In genomic region chr7:100676501-100677306, GRCh38 we compare ENCODE assay signal across 9 cellular contexts. TPM values are rescaled to one million over a fixed set of nuclear protein-coding genes. Genes with fewer than 3 reads are reported as not detected.
DNase-seq lines count a peak whose midpoint lies in the region; ATAC-seq and TF ChIP-seq lines count a peak whose summit lies in the region.
"Had no signal": no experiment of that assay in that cellular context is flagged by ENCODE, and none has a peak within 500 bp of the region (broad histone marks: within the 10 kb centered on the region; RNA-seq: fewer than 3 reads in every experiment).

No MANE protein-coding gene starts in this region.

- TF ChIP-seq RAD21 in liver (IDR thresholded peaks at IDR 0.05) = no peak

- DNase-seq in activated CD4-positive, alpha-beta T cell treated with anti-CD3 and anti-CD28 coated beads, Interleukin-2, amount 10 ng/mL, durations not matched to agents 7 days and 5 days = no peak
- DNase-seq in activated CD4-positive, alpha-beta T cell treated with anti-CD3 and anti-CD28 coated beads, Interleukin-2, amount 50 U/mL, for 4 hours = no peak
- DNase-seq in MCF 10A (ENCODE audit: unreplicated experiment) (no peak), tibial nerve (ENCODE audit: low spot score in 2 of 2) (no peak), Ammon's horn (ENCODE audit: low spot score) (no peak), sciatic nerve (ENCODE audit: low spot score) (no peak), germinal center (ENCODE audit: low spot score) (no peak)

- H3K4me3 Mint-ChIP-seq in activated CD4-positive, alpha-beta T cell treated with anti-CD3 and anti-CD28 coated beads, Interleukin-2, amount 10 ng/mL, durations not matched to agents 7 days and 5 days = peak overlapping the region; percentile 86
- peak overlapping the region; percentile 76 for H3K4me3 Mint-ChIP-seq in MCF 10A (ENCODE audit: unreplicated experiment)

- peaks cover 46% of the 10 kb centered on the region for H3K4me1 Mint-ChIP-seq in activated CD4-positive, alpha-beta T cell treated with anti-CD3 and anti-CD28 coated beads, Interleukin-2, amount 10 ng/mL, durations not matched to agents 7 days and 5 days
- H3K4me1 Mint-ChIP-seq in MCF 10A (ENCODE audit: insufficient read depth, unreplicated experiment) = peaks cover 12% of the 10 kb centered on the region

- CTCF ChIA-PET in activated CD4-positive, alpha-beta T cell treated with anti-CD3 and anti-CD28 coated beads, Interleukin-2, amount 10 ng/mL, durations not matched to agents 7 days and 5 days (lab: Charles Lee) = interaction anchor here (0.5 to 3.2 kb wide), 7 partner anchors 13 to 136 kb away, joined by 3 to 12 read pairs (median 3); partner anchors contain the start of gene POP7
- CTCF ChIA-PET in MCF 10A (lab: Yijun Ruan, JAX) = interaction anchor here (0.6 to 10.0 kb wide), 4 partner anchors 15 to 151 kb away, joined by 3 to 103 read pairs (median 3); partner anchors contain the start of gene EPHB4

- H3K36me3 ChIP-seq in liver (ENCODE audit: control insufficient read depth in 4 of 4, insufficient read depth in 3 of 4, low read depth in 1 of 4, low read length in 3 of 4) = peaks cover 13 to 34% (median 15%) of the 10 kb centered on the region in 4 donors
- peaks cover 8 to 40% (median 23%) of the 10 kb centered on the region in 3 donors for H3K36me3 ChIP-seq in tibial nerve

- peaks cover 30% of the 10 kb centered on the region for H3K36me3 Mint-ChIP-seq in activated CD4-positive, alpha-beta T cell treated with anti-CD3 and anti-CD28 coated beads, Interleukin-2, amount 10 ng/mL, durations not matched to agents 7 days and 5 days (ENCODE audit: low read depth)
- H3K36me3 Mint-ChIP-seq in MCF 10A (ENCODE audit: insufficient read depth, unreplicated experiment) = peaks cover 45% of the 10 kb centered on the region

- TF ChIP-seq POLR2A in tibial nerve (IDR thresholded peaks at IDR 0.05) = no peak

- H3K27ac Mint-ChIP-seq in activated CD4-positive, alpha-beta T cell treated with anti-CD3 and anti-CD28 coated beads, Interleukin-2, amount 10 ng/mL, durations not matched to agents 7 days and 5 days = peak overlapping the region; percentile 86
- H3K27ac Mint-ChIP-seq in MCF 10A (ENCODE audit: low read depth, unreplicated experiment) = no peak overlapping the region

- POLR2A ChIA-PET in activated CD4-positive, alpha-beta T cell treated with anti-CD3 and anti-CD28 coated beads, Interleukin-2, amount 10 ng/mL, durations not matched to agents 7 days and 5 days (lab: Charles Lee) = no interaction called here
- POLR2A ChIA-PET in MCF 10A (lab: Yijun Ruan, JAX) = interaction anchor here (0.7 to 5.0 kb wide), 5 partner anchors 16 to 240 kb away, joined by 3 to 25 read pairs (median 4); partner anchors contain the start of genes GIGYF1 and PPP1R35

- intact Hi-C loops in MCF 10A (cut with micrococcal nuclease) = no loop called here
- intact Hi-C loops in sciatic nerve (cut with DNase I) = no loop called here

- TF ChIP-seq CTCF in MCF 10A (IDR thresholded peaks at IDR 0.05; ENCODE audit: unreplicated experiment) (no peak), liver (IDR thresholded peaks at IDR 0.05; ENCODE audit: low read depth, low read length, missing input control) (no peak), tibial nerve (IDR thresholded peaks at IDR 0.05) (no peak)

- 73% methylated on average over 23 of the region's 23 CpGs for whole genome bisulfite sequencing in liver
- 73 to 74% methylated on average over 19 to 23 of the region's 23 CpGs for WGBS in tibial nerve, 2 donors

- no peak for TF ChIP-seq EP300 in tibial nerve (IDR thresholded peaks at IDR 0.05)

- no peak for ATAC-seq in sciatic nerve

- no peaks in the 10 kb centered on the region for H3K27me3 ChIP-seq in liver (ENCODE audit: control insufficient read depth in 4 of 4, insufficient read depth in 4 of 4, low read length in 3 of 4)
- H3K27me3 ChIP-seq in tibial nerve = no peaks in the 10 kb centered on the region

- no peak overlapping the region for H3K4me3 ChIP-seq in liver (ENCODE audit: low read depth in 1 of 3, low read length in 3 of 3)
- peak overlapping the region; percentile 91 to 100 (median 96) for H3K4me3 ChIP-seq in tibial nerve

- no peaks in the 10 kb centered on the region for H3K27me3 Mint-ChIP-seq in activated CD4-positive, alpha-beta T cell treated with anti-CD3 and anti-CD28 coated beads, Interleukin-2, amount 10 ng/mL, durations not matched to agents 7 days and 5 days
- H3K27me3 Mint-ChIP-seq in MCF 10A (ENCODE audit: insufficient read depth, unreplicated experiment) = no peaks in the 10 kb centered on the region

- no peaks in the 10 kb centered on the region for H3K9me3 ChIP-seq in liver (ENCODE audit: control insufficient read depth in 4 of 4, low read length in 3 of 4)
- H3K9me3 ChIP-seq in tibial nerve = no peaks in the 10 kb centered on the region

- H3K27ac ChIP-seq in liver (ENCODE audit: low read depth in 1 of 2, low read length in 2 of 2) (peak overlapping the region; percentile 94 to 100), tibial nerve (peak overlapping the region; percentile 97 to 99 (median 98))

- H3K9ac ChIP-seq in liver (ENCODE audit: low read depth in 1 of 2, low read length in 2 of 2) = no peak overlapping the region

- BruUV-seq in MCF 10A (replicated peaks; lab: Mats Ljungman, UMichigan) = no TSS peak

- H3K4me1 ChIP-seq in liver (ENCODE audit: control insufficient read depth in 4 of 4, insufficient read depth in 4 of 4, low read length in 3 of 4) (peaks cover 0 to 12% (median 8%) of the 10 kb centered on the region in 4 donors), tibial nerve (peaks cover 0 to 68% (median 36%) of the 10 kb centered on the region in 4 donors)

- H3K9me3 Mint-ChIP-seq in activated CD4-positive, alpha-beta T cell treated with anti-CD3 and anti-CD28 coated beads, Interleukin-2, amount 10 ng/mL, durations not matched to agents 7 days and 5 days = no peaks in the 10 kb centered on the region
- no peaks in the 10 kb centered on the region for H3K9me3 Mint-ChIP-seq in MCF 10A (ENCODE audit: unreplicated experiment)

TF ChIP-seq in liver, 16 proteins besides CTCF, POLR2A, EP300 and RAD21:
- peak; percentile 15 for TF ChIP-seq NR2F2 (IDR thresholded peaks at IDR 0.05)
- TF ChIP-seq RXRA (IDR thresholded peaks at IDR 0.05) = peak; percentile 55 to 58
- TF ChIP-seq, protein P1, sequence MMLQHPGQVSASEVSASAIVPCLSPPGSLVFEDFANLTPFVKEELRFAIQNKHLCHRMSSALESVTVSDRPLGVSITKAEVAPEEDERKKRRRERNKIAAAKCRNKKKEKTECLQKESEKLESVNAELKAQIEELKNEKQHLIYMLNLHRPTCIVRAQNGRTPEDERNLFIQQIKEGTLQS (IDR thresholded peaks at IDR 0.05) = no peak
- TF ChIP-seq HNF4A (conservative IDR thresholded peaks at IDR 0.05) = peak; percentile 56 to 61
- no peak for TF ChIP-seq EGR1 (IDR thresholded peaks at IDR 0.05; ENCODE audit: low read depth in 2 of 2)

RNA-seq across cellular contexts. Expression of gene GNB2, which starts 3.2 kb away (rescaled TPM):
- total RNA-seq in activated CD4-positive, alpha-beta T cell treated with anti-CD3 and anti-CD28 coated beads, Interleukin-2, amount 10 ng/mL, durations not matched to agents 7 days and 5 days = 100 to 1,000 TPM; 238 to 249 TPM
- total RNA-seq in MCF 10A (2022) (196 and 201 TPM in 2 replicates), liver (10 to 100 TPM; 57.9 to 88.5 TPM), tibial nerve (100 to 1,000 TPM; 185 to 290 (median 248) TPM), sciatic nerve (179 TPM)
- 100 to 1,000 TPM in 1 of 2 donors, 10 to 100 TPM in 1; 37.6 to 133 TPM for polyA plus RNA-seq in liver

RNA-seq across cellular contexts. Expression of gene GIGYF1, which starts 17.3 kb away (rescaled TPM):
- total RNA-seq in activated CD4-positive, alpha-beta T cell treated with anti-CD3 and anti-CD28 coated beads, Interleukin-2, amount 10 ng/mL, durations not matched to agents 7 days and 5 days = 10 to 100 TPM; 48.7 to 55.5 TPM
- 37.6 and 40.1 TPM in 2 replicates for total RNA-seq in MCF 10A (2022)
- 10 to 100 TPM; 12.7 TPM for total RNA-seq in liver
- polyA plus RNA-seq in liver = 1 to 10 TPM; 6.8 to 7.5 TPM
- 10 to 100 TPM; 50.9 to 98.1 (median 64.7) TPM for total RNA-seq in tibial nerve
- 58.8 TPM for total RNA-seq in sciatic nerve

RNA-seq across cellular contexts. Expression of gene ACTL6B, which starts 20.5 kb away (rescaled TPM):
- total RNA-seq in activated CD4-positive, alpha-beta T cell treated with anti-CD3 and anti-CD28 coated beads, Interleukin-2, amount 10 ng/mL, durations not matched to agents 7 days and 5 days = not detected
- total RNA-seq in MCF 10A (2022) = not detected in 2 replicates
- not detected for total RNA-seq in liver
- not detected for polyA plus RNA-seq in liver
- not detected for total RNA-seq in tibial nerve
- not detected for total RNA-seq in sciatic nerve
- total RNA-seq: activated CD8-positive, alpha-beta memory T cell treated with anti-CD3 and anti-CD28 coated beads for 36 hours had no signal

RNA-seq across cellular contexts. Expression of gene POP7, which starts 29.2 kb away (rescaled TPM):
- 10 to 100 TPM; 39.9 to 40.5 TPM for total RNA-seq in activated CD4-positive, alpha-beta T cell treated with anti-CD3 and anti-CD28 coated beads, Interleukin-2, amount 10 ng/mL, durations not matched to agents 7 days and 5 days
- total RNA-seq in MCF 10A (2022) = 49.0 and 59.2 TPM in 2 replicates
- total RNA-seq in liver = 10 to 100 TPM; 19.1 to 36.6 TPM
- polyA plus RNA-seq in liver = 10 to 100 TPM; 31.1 to 40.1 TPM
- 10 to 100 TPM; 23.1 to 50.7 (median 35.6) TPM for total RNA-seq in tibial nerve
- 16.6 TPM for total RNA-seq in sciatic nerve

RNA-seq across cellular contexts. Expression of gene TFR2, which starts 35.4 kb away (rescaled TPM):
- total RNA-seq in activated CD4-positive, alpha-beta T cell treated with anti-CD3 and anti-CD28 coated beads, Interleukin-2, amount 10 ng/mL, durations not matched to agents 7 days and 5 days = 1 to 10 TPM; 7.3 to 9.8 TPM
- not detected in 2 replicates for total RNA-seq in MCF 10A (2022)
- 100 to 1,000 TPM; 276 to 358 TPM for total RNA-seq in liver
- polyA plus RNA-seq in liver = 100 to 1,000 TPM; 354 to 663 TPM
- 1 to 10 TPM in 1 of 4 donors, not detected in 3; 2.1 TPM for total RNA-seq in tibial nerve
- 1.2 TPM for total RNA-seq in sciatic nerve

Comparison
In these comparisons a context has a peak if more than half of its experiments do, and no peak if none do; other contexts are left out.
1. H3K4me3 ChIP-seq: peak in tibial nerve (4 of 4); none in liver (0 of 3).